In the genomic region with DNA sequence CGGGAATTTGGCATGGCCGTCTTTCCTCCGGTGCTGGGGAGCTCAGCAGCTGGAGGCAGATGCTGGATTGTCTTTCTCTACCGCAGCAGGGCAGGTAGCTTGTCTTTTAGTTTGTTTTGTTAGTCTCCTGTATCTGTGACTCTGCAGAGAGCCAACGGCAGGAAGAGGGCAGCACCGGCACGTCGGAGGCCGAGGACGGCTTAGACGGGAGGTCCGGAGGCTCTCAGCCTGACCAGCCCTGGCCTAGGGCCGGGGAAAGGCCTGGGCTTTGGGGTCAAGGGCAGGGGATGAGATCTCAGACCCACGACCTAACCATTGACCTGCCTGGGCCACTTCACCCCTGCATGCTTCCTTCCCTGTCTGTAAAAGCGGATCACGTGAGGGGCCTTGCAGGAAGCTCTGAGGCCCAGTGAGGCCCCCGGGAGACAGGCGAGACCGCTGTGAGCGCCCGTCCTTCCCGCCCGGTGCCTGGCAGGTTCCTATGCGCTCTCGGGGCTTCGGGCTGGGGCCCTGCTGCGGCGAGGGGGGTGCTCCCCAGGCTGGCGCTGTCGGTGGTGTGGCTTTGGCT, we compare ENCODE assay signal across 9 cellular contexts.
A peak's percentile ranks its signal among the peaks of the same experiment; 100 is the strongest.
DNase-seq lines count a peak whose midpoint lies in the region; ATAC-seq and TF ChIP-seq lines count a peak whose summit lies in the region.
"Had no signal": no experiment of that assay in that cellular context is flagged by ENCODE, and none has a peak within 500 bp of the region (broad histone marks: within the 10 kb centered on the region; RNA-seq: fewer than 3 reads in every experiment).

No MANE protein-coding gene starts in this region.

- H3K27ac Mint-ChIP-seq in naive thymus-derived CD4-positive, alpha-beta T cell = peak overlapping the region in 1 of 9 donors; percentile 59

- peak overlapping the region; percentile 93 for H3K27ac ChIP-seq in DOHH2 (ENCODE audit: low read depth, low read length)
- H3K27ac ChIP-seq in Karpas-422 (ENCODE audit: low read length) = peak overlapping the region; percentile 100
- H3K27ac ChIP-seq in naive thymus-derived CD4-positive, alpha-beta T cell (ENCODE audit: low read depth, low read length) = no peak overlapping the region

- no peaks in the 10 kb centered on the region for H3K79me2 ChIP-seq in DOHH2 (ENCODE audit: control insufficient read depth, low read length)
- H3K79me2 ChIP-seq in Karpas-422 (ENCODE audit: low read length) = no peaks in the 10 kb centered on the region

- peak overlapping the region; percentile 99 for H3K9ac ChIP-seq in Karpas-422 (ENCODE audit: low read length)

- TF ChIP-seq CTCF in DOHH2 (IDR thresholded peaks at IDR 0.05; ENCODE audit: low read depth, low read length, poor library complexity, severe bottlenecking) (peak; percentile 65), epithelial cell of proximal tubule (conservative IDR thresholded peaks at IDR 0.05; ENCODE audit: low read depth, low read length) (peak; percentile 7)

- DNase-seq in Karpas-422 = peak; percentile 94
- no peak for DNase-seq in epithelial cell of proximal tubule (ENCODE audit: low read depth)
- DNase-seq in naive thymus-derived CD4-positive, alpha-beta T cell = peak in 1 of 9 donors; percentile 13
- no peak for DNase-seq in DMS153 treated with DMSO at 0.1 percent for 48 hours (lab: John Stamatoyannopoulos, UW; ENCODE audit: unreplicated experiment)
- DNase-seq: activated naive CD4-positive, alpha-beta T cell treated with anti-CD3 and anti-CD28 coated beads, Interleukin-2, amount 50 U/mL, for 16 hours had no signal

- H3K4me3 ChIP-seq in DOHH2 (ENCODE audit: low read length) (peak overlapping the region; percentile 66), Karpas-422 (ENCODE audit: low read length) (peak overlapping the region; percentile 23; the same call in 1 of the 2 replicates), epithelial cell of proximal tubule (ENCODE audit: low read depth, low read length) (no peak overlapping the region)
- H3K4me3 ChIP-seq in naive thymus-derived CD4-positive, alpha-beta T cell (ENCODE audit: low read length) = no peak overlapping the region

- H3K9me2 ChIP-seq in DOHH2 (replicated peaks; ENCODE audit: control insufficient read depth, low read length) = no peaks in the 10 kb centered on the region
- no peaks in the 10 kb centered on the region for H3K9me2 ChIP-seq in Karpas-422 (replicated peaks; ENCODE audit: insufficient read depth, low read length)

- no peaks in the 10 kb centered on the region for H4K20me1 ChIP-seq in DOHH2 (ENCODE audit: control insufficient read depth, insufficient read depth, low read depth, low read length)
- no peaks in the 10 kb centered on the region for H4K20me1 ChIP-seq in Karpas-422 (ENCODE audit: insufficient read depth, low read depth, low read length)

- POLR2A ChIA-PET in naive thymus-derived CD4-positive, alpha-beta T cell (lab: Charles Lee) = no interaction called here

- peaks cover 3 to 19% (median 5%) of the 10 kb centered on the region in 7 donors for H3K4me1 Mint-ChIP-seq in naive thymus-derived CD4-positive, alpha-beta T cell

- peaks cover 0 to 7% (median 0%) of the 10 kb centered on the region in 5 donors for H3K27me3 Mint-ChIP-seq in naive thymus-derived CD4-positive, alpha-beta T cell

- H3K36me3 ChIP-seq in DOHH2 (ENCODE audit: control insufficient read depth, low read length) (no peaks in the 10 kb centered on the region), Karpas-422 (ENCODE audit: insufficient read depth, low read length) (no peaks in the 10 kb centered on the region)
- H3K36me3 ChIP-seq in naive thymus-derived CD4-positive, alpha-beta T cell (ENCODE audit: control insufficient read depth in 2 of 3, insufficient read depth in 3 of 3, low read length in 3 of 3) = no peaks in the 10 kb centered on the region

- CTCF ChIA-PET in naive thymus-derived CD4-positive, alpha-beta T cell (lab: Charles Lee) = interaction anchor here (1.6 to 10.2 kb wide), 2 partner anchors 185 to 213 kb away, joined by 4 to 110 read pairs; partner anchors contain the start of gene FAM53B

- no peaks in the 10 kb centered on the region for H3K9me3 Mint-ChIP-seq in naive thymus-derived CD4-positive, alpha-beta T cell

- peaks cover 94% of the 10 kb centered on the region for H3K4me1 ChIP-seq in DOHH2 (ENCODE audit: control insufficient read depth, low read length)
- peaks cover 100% of the 10 kb centered on the region for H3K4me1 ChIP-seq in Karpas-422 (ENCODE audit: low read length)
- no peaks in the 10 kb centered on the region for H3K4me1 ChIP-seq in naive thymus-derived CD4-positive, alpha-beta T cell (ENCODE audit: control insufficient read depth in 2 of 2, insufficient read depth in 2 of 2, low read length in 2 of 2)

- no peaks in the 10 kb centered on the region for H3K36me3 Mint-ChIP-seq in naive thymus-derived CD4-positive, alpha-beta T cell

- no peaks in the 10 kb centered on the region for H3K27me3 ChIP-seq in DOHH2 (ENCODE audit: control insufficient read depth, low read length)
- H3K27me3 ChIP-seq in Karpas-422 (ENCODE audit: low read length) = no peaks in the 10 kb centered on the region
- H3K27me3 ChIP-seq in naive thymus-derived CD4-positive, alpha-beta T cell (ENCODE audit: control insufficient read depth in 2 of 2, insufficient read depth in 2 of 2, low read length in 2 of 2) = no peaks in the 10 kb centered on the region

- intact Hi-C loops in naive thymus-derived CD4-positive, alpha-beta T cell (cut with micrococcal nuclease) = no loop called here

- ATAC-seq in naive thymus-derived CD4-positive, alpha-beta T cell = peak; percentile 18
- ATAC-seq in GM19452 (IDR thresholded peaks at IDR 0.05; ENCODE audit: unreplicated experiment) = no peak
- no peak for ATAC-seq in HG02588 (IDR thresholded peaks at IDR 0.05; ENCODE audit: unreplicated experiment)
- no peak for ATAC-seq in GM18909 (IDR thresholded peaks at IDR 0.05; ENCODE audit: poor library complexity, unreplicated experiment)

- H3K9me3 ChIP-seq in DOHH2 (ENCODE audit: control insufficient read depth, insufficient read depth, low read length) (no peaks in the 10 kb centered on the region), Karpas-422 (ENCODE audit: low read length) (no peaks in the 10 kb centered on the region)
- H3K9me3 ChIP-seq in naive thymus-derived CD4-positive, alpha-beta T cell (ENCODE audit: control insufficient read depth in 2 of 3, low read length in 3 of 3) = no peaks in the 10 kb centered on the region

- H3K4me3 Mint-ChIP-seq in naive thymus-derived CD4-positive, alpha-beta T cell = peak overlapping the region in 1 of 10 donors; percentile 25

- H3F3A ChIP-seq in DOHH2 (ENCODE audit: control insufficient read depth, insufficient read depth) = peaks cover 38% of the 10 kb centered on the region

- H3K4me2 ChIP-seq in DOHH2 (ENCODE audit: low read length) (peak overlapping the region; percentile 59), Karpas-422 (ENCODE audit: low read depth, low read length, poor library complexity, severe bottlenecking) (peak overlapping the region; percentile 92)

- no peak overlapping the region for H2AFZ ChIP-seq in Karpas-422 (ENCODE audit: low read length)

Comparison
In these comparisons a context has a peak if more than half of its experiments do, and no peak if none do; other contexts are left out.
1. H3K4me3 ChIP-seq: peak in DOHH2 (single experiment) and Karpas-422 (single experiment); none in epithelial cell of proximal tubule (single experiment) and naive thymus-derived CD4-positive, alpha-beta T cell (single experiment).